Comparison of ENCODE assay signal across 16 cellular contexts in the genomic region with DNA sequence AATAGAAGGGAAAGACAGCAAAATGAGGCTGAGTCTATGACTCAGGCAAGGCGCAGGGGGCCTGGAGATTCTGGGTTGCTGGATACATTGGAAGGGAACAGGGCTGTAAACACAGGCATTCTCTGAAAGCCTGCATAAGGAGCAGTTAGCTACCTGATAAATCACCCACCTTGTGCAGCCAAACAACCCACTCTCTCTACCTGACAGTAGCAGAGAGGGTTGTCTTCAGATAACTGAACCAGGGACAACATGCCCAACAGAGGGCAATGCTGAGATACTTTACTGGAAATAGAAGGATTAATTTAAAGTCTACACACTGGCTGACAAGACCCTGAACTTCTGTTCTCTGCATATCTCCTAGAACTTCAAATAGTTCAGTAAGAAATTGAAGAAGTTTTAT.
DNase-seq lines count a peak whose midpoint lies in the region; ATAC-seq, FAIRE-seq and TF ChIP-seq lines count a peak whose summit lies in the region.
"Had no signal": no experiment of that assay in that cellular context is flagged by ENCODE, and none has a peak within 500 bp of the region (broad histone marks: within the 10 kb centered on the region; RNA-seq: fewer than 3 reads in every experiment).

No MANE protein-coding gene starts in this region.

- TF ChIP-seq EP300 in H1 (IDR thresholded peaks at IDR 0.05; ENCODE audit: borderline replicate concordance in 1 of 2, low read depth in 2 of 2, low read length in 2 of 2) = no peak

- H3K79me1 ChIP-seq in H1 (ENCODE audit: low read depth, low read length) = no peaks in the 10 kb centered on the region

- no peak overlapping the region for H4K91ac ChIP-seq in H1 (replicated peaks; ENCODE audit: insufficient read length, low read length)

- no peak overlapping the region for H2AK5ac ChIP-seq in H1 (ENCODE audit: low read depth, low read length)

- H4K20me1 ChIP-seq in H1 (replicated peaks in 1 of 2; ENCODE audit: control insufficient read depth in 1 of 2, insufficient read depth in 2 of 2, low read length in 2 of 2) (no peaks in the 10 kb centered on the region), osteoblast (ENCODE audit: insufficient read depth, low read length) (no peaks in the 10 kb centered on the region)

- H3K27me3 ChIP-seq in H1 (replicated peaks in 1 of 4; ENCODE audit: control insufficient read depth in 3 of 4, extremely low read depth in 1 of 4, insufficient read depth in 3 of 4, low read length in 3 of 4) (no peaks in the 10 kb centered on the region), osteoblast (ENCODE audit: insufficient read depth, low read length) (no peaks in the 10 kb centered on the region)
- H3K27me3 ChIP-seq: esophagus muscularis mucosa, tibial artery had no signal

- H2BK12ac ChIP-seq in H1 (ENCODE audit: low read depth, low read length) = no peak overlapping the region

- H3K56ac ChIP-seq in H1 (replicated peaks; ENCODE audit: insufficient read length, low read depth, low read length) = no peak overlapping the region

- no peak overlapping the region for H3K18ac ChIP-seq in H1 (ENCODE audit: extremely low read depth, low read length)

- ATAC-seq in GM19463 (IDR thresholded peaks at IDR 0.05; ENCODE audit: unreplicated experiment) (no peak), HG03520 (IDR thresholded peaks at IDR 0.05; ENCODE audit: unreplicated experiment) (no peak)
- ATAC-seq: natural killer cell treated with Interleukin-12 subunit alpha and Interleukin-12 subunit beta and Interleukin-15 and Interleukin-18, amount 100 ng/mL, for 72 hours had no signal

- no peaks in the 10 kb centered on the region for H3K36me3 ChIP-seq in H1 (ENCODE audit: control insufficient read depth in 2 of 4, insufficient read depth in 4 of 4, low read length in 3 of 4)
- no peaks in the 10 kb centered on the region for H3K36me3 ChIP-seq in osteoblast (ENCODE audit: insufficient read depth, low read length)
- H3K36me3 ChIP-seq: esophagus muscularis mucosa, tibial artery had no signal

- H3K14ac ChIP-seq in H1 (ENCODE audit: insufficient read length) = no peak overlapping the region

- no peak overlapping the region for H3K4me3 ChIP-seq in H1 (ENCODE audit: extremely low read depth in 1 of 4, insufficient read depth in 2 of 4, low read depth in 3 of 4, low read length in 4 of 4)
- no peak overlapping the region for H3K4me3 ChIP-seq in osteoblast (ENCODE audit: insufficient read depth, low read length)
- H3K4me3 ChIP-seq: A549, esophagus muscularis mucosa, smooth muscle cell, tibial artery had no signal

- CTCF ChIA-PET in H1 (lab: Charles Lee; ENCODE audit: partially characterized antibody) = interaction anchor here (0.6 to 8.3 kb wide), 13 partner anchors 12 to 128 kb away, joined by 3 to 70 read pairs (median 4); no protein-coding TSS in a partner anchor

- no peaks in the 10 kb centered on the region for H3K4me1 ChIP-seq in H1 (replicated peaks in 1 of 4; ENCODE audit: control insufficient read depth in 3 of 4, insufficient read depth in 4 of 4, low read length in 3 of 4)
- H3K4me1 ChIP-seq in osteoblast (ENCODE audit: insufficient read depth, low read length) = no peaks in the 10 kb centered on the region
- H3K4me1 ChIP-seq: A549, esophagus muscularis mucosa, tibial artery had no signal

- H2BK15ac ChIP-seq in H1 (ENCODE audit: low read length) = no peak overlapping the region

- H2AFZ ChIP-seq in H1 (ENCODE audit: low read length) (no peak overlapping the region), osteoblast (ENCODE audit: low read length) (no peak overlapping the region)

- H3K4ac ChIP-seq in H1 (replicated peaks; ENCODE audit: insufficient read length, low read depth, low read length) = no peak overlapping the region

- no peak overlapping the region for H2BK5ac ChIP-seq in H1 (ENCODE audit: low read depth, low read length)

- TF ChIP-seq POLR2A in H1 (IDR thresholded peaks at IDR 0.05; ENCODE audit: control extremely low read depth in 1 of 2, low read depth in 2 of 2, low read length in 2 of 2) = no peak

- no peak overlapping the region for H4K5ac ChIP-seq in H1 (ENCODE audit: insufficient read length, low read depth, low read length)

- no peaks in the 10 kb centered on the region for H3K23me2 ChIP-seq in H1 (ENCODE audit: low read depth, low read length)

- DNase-seq in NCI-H1092 treated with DMSO at 0.1 percent for 48 hours (lab: John Stamatoyannopoulos, UW) (peak; percentile 22), NCI-H1092 (lab: John Stamatoyannopoulos, UW) (no peak), NCI-H146 treated with DMSO at 0.1 percent for 48 hours (lab: John Stamatoyannopoulos, UW; ENCODE audit: unreplicated experiment) (peak; percentile 25), H1 (ENCODE audit: low read depth in 1 of 2, low spot score in 2 of 2) (no peak), osteoblast (ENCODE audit: insufficient read length, low spot score, missing footprints) (no peak), Ammon's horn (ENCODE audit: low spot score) (no peak)
- DNase-seq: activated CD4-positive, alpha-beta T cell treated with anti-CD3 and anti-CD28 coated beads for 4 hours; activated effector memory CD4-positive, alpha-beta T cell treated with Interleukin-2 at 50 U/mL for 16 hours; DMS79 treated with DMSO at 0.1 percent for 48 hours; tibial artery had no signal

- H3K23ac ChIP-seq in H1 (ENCODE audit: insufficient read length) = no peak overlapping the region

- no peak overlapping the region for H3K4me2 ChIP-seq in H1 (ENCODE audit: insufficient read depth in 1 of 2, low read depth in 2 of 2, low read length in 2 of 2)
- no peak overlapping the region for H3K4me2 ChIP-seq in osteoblast (ENCODE audit: insufficient read depth, low read length)
- H3K4me2 ChIP-seq: A549, smooth muscle cell had no signal

- H3K79me2 ChIP-seq in H1 (ENCODE audit: control insufficient read depth in 1 of 2, insufficient read depth in 2 of 2, low read length in 2 of 2) (no peaks in the 10 kb centered on the region), osteoblast (ENCODE audit: insufficient read depth, low read length) (no peaks in the 10 kb centered on the region)

- H3K9me3 ChIP-seq in H1 (ENCODE audit: insufficient read depth in 2 of 2, low read depth in 1 of 2, low read length in 1 of 2) (no peaks in the 10 kb centered on the region), osteoblast (ENCODE audit: low read depth, low read length) (no peaks in the 10 kb centered on the region)
- H3K9me3 ChIP-seq: A549, esophagus muscularis mucosa, tibial artery had no signal

- H3K27ac ChIP-seq in H1 (ENCODE audit: low read depth, low read length) = no peak overlapping the region
- no peak overlapping the region for H3K27ac ChIP-seq in osteoblast (ENCODE audit: low read depth, low read length)
- H3K27ac ChIP-seq: A549, esophagus muscularis mucosa, tibial artery had no signal

- peak in 2 of 3 experiments; percentile 41 to 53; a peak in 3 of 4 replicates for TF ChIP-seq CTCF in H1 (IDR thresholded peaks at IDR 0.05; ENCODE audit: control extremely low read depth in 1 of 3, insufficient read depth in 1 of 3, low read depth in 1 of 3, low read length in 3 of 3)
- peak; percentile 27 for TF ChIP-seq CTCF in osteoblast (IDR thresholded peaks at IDR 0.05; ENCODE audit: extremely low read depth, low read depth, low read length)

- WGBS in H1 (ENCODE audit: extremely low coverage in 1 of 2, insufficient coverage in 1 of 2, insufficient read length in 1 of 2, insufficient replicate concordance in 2 of 2, low coverage in 1 of 2, low lambda C conversion rate in 2 of 2, missing lambda C conversion rate in 1 of 2), 2 experiments = 63% methylated on average over 1 of the region's 1 CpG; no CpG with 5 or more reads in 1 of the 2 experiments

- H3K9ac ChIP-seq in H1 (replicated peaks in 1 of 4; ENCODE audit: extremely low read depth in 1 of 4, low read depth in 3 of 4, low read length in 3 of 4) = no peak overlapping the region

- POLR2A ChIA-PET in H1 (lab: Charles Lee; ENCODE audit: partially characterized antibody) = no interaction called here

- no peak overlapping the region for H2BK20ac ChIP-seq in H1 (ENCODE audit: low read length)

- H4K8ac ChIP-seq in H1 (ENCODE audit: extremely low read depth, insufficient read depth, low read length) = no peak overlapping the region

- no peak overlapping the region for H2BK120ac ChIP-seq in H1 (replicated peaks; ENCODE audit: low read depth, low read length)

- TF ChIP-seq RAD21 in H1 (IDR thresholded peaks at IDR 0.05 in 1 of 2, conservative IDR thresholded peaks at IDR 0.05 in 1 of 2; ENCODE audit: low read depth in 2 of 2, low read length in 2 of 2) = peak; percentile 48 to 70; a peak in 3 of 4 replicates

- FAIRE-seq in H1 (lab: Jason Lieb, UNC) = peak; percentile 77

TF ChIP-seq in H1, 55 proteins besides CTCF, POLR2A, EP300 and RAD21:
- no peak for TF ChIP-seq JUN (IDR thresholded peaks at IDR 0.05; ENCODE audit: low read depth, low read length)
- TF ChIP-seq KDM4A (IDR thresholded peaks at IDR 0.05; ENCODE audit: low read depth, low read length, severe bottlenecking) = no peak
- TF ChIP-seq NRF1 (IDR thresholded peaks at IDR 0.05; ENCODE audit: low read depth, low read length) = no peak

Comparison
In these comparisons a context has a peak if more than half of its experiments do, and no peak if none do; other contexts are left out.
1. DNase-seq: peak in NCI-H1092 treated with DMSO at 0.1 percent for 48 hours (single experiment) and NCI-H146 treated with DMSO at 0.1 percent for 48 hours (single experiment); none in NCI-H1092 (single experiment), H1 (0 of 2), osteoblast (single experiment) and Ammon's horn (single experiment).